ENCODE assay signal across 8 cellular contexts in genomic region chr1:167687919-167688519, GRCh38. TPM values are rescaled to one million over a fixed set of nuclear protein-coding genes. Genes with fewer than 3 reads are reported as not detected.
A peak's percentile ranks its signal among the peaks of the same experiment; 100 is the strongest.
DNase-seq lines count a peak whose midpoint lies in the region; TF ChIP-seq lines count a peak whose summit lies in the region.

No MANE protein-coding gene starts in this region.

- no peaks in the 10 kb centered on the region for H3K9me3 Mint-ChIP-seq in endothelial cell (ENCODE audit: unreplicated experiment)

- H3K4me1 Mint-ChIP-seq in endothelial cell (ENCODE audit: unreplicated experiment) = peaks cover 42% of the 10 kb centered on the region

- no peak overlapping the region for H3K4me3 Mint-ChIP-seq in endothelial cell (ENCODE audit: unreplicated experiment)

- peaks cover 2% of the 10 kb centered on the region for H3K27me3 Mint-ChIP-seq in endothelial cell (ENCODE audit: unreplicated experiment)

- peaks cover 26% of the 10 kb centered on the region for H3K36me3 Mint-ChIP-seq in endothelial cell (ENCODE audit: low read depth, unreplicated experiment)

- H3K27ac Mint-ChIP-seq in endothelial cell (ENCODE audit: unreplicated experiment) = no peak overlapping the region

- DNase-seq in activated gamma-delta T cell treated with Interleukin-2 at 50 U/mL for 16 hours = peak; percentile 82
- DNase-seq in activated gamma-delta T cell (lab: John Stamatoyannopoulos, UW) = no peak
- DNase-seq in HS-5 (ENCODE audit: low read depth) = peak; percentile 65
- DNase-seq in NOMO-1 (lab: John Stamatoyannopoulos, UW; ENCODE audit: unreplicated experiment in 2 of 2) = peak; percentile 35 to 63
- peak; percentile 23 to 80 (median 63) for DNase-seq in activated CD8-positive, alpha-beta memory T cell treated with anti-CD3 and anti-CD28 coated beads for 48 hours (ENCODE audit: low read depth in 2 of 3, low spot score in 2 of 3)
- DNase-seq in endothelial cell (ENCODE audit: low spot score) = peak; percentile 80
- peak; percentile 86 for DNase-seq in myocyte (ENCODE audit: low read depth)
- peak; percentile 50 to 77 for DNase-seq in stimulated activated CD8-positive, alpha-beta memory T cell treated with anti-CD3 and anti-CD28 coated beads, Interleukin-7, amount 100 ng/mL, for 4 hours (ENCODE audit: low read depth in 2 of 2)

- peak; percentile 88 for TF ChIP-seq CTCF in endothelial cell (IDR thresholded peaks at IDR 0.05; ENCODE audit: unreplicated experiment)

RNA-seq across cellular contexts. Expression of gene MPZL1, which starts 33.8 kb away (rescaled TPM):
- total RNA-seq in endothelial cell (ENCODE audit: unreplicated experiment) = 441 TPM
- total RNA-seq in myocyte = 38.6 and 39.3 TPM in 2 replicates
- 129 TPM for polyA plus RNA-seq in myocyte (2012)

RNA-seq across cellular contexts. Expression of gene RCSD1, which starts 58.0 kb away (rescaled TPM):
- total RNA-seq in endothelial cell (ENCODE audit: unreplicated experiment) (39.5 TPM), myocyte (121 and 176 TPM in 2 replicates)
- polyA plus RNA-seq in myocyte (2012) = 30.1 TPM

Comparison
In these comparisons a context has a peak if more than half of its experiments do, and no peak if none do; other contexts are left out.
1. RNA of gene MPZL1, which starts 33.8 kb away (total RNA-seq): 441 TPM in endothelial cell (single experiment); 38.6 to 39.3 TPM in myocyte; every median in the first group is over 10 times any median in the second.